In the genomic region with DNA sequence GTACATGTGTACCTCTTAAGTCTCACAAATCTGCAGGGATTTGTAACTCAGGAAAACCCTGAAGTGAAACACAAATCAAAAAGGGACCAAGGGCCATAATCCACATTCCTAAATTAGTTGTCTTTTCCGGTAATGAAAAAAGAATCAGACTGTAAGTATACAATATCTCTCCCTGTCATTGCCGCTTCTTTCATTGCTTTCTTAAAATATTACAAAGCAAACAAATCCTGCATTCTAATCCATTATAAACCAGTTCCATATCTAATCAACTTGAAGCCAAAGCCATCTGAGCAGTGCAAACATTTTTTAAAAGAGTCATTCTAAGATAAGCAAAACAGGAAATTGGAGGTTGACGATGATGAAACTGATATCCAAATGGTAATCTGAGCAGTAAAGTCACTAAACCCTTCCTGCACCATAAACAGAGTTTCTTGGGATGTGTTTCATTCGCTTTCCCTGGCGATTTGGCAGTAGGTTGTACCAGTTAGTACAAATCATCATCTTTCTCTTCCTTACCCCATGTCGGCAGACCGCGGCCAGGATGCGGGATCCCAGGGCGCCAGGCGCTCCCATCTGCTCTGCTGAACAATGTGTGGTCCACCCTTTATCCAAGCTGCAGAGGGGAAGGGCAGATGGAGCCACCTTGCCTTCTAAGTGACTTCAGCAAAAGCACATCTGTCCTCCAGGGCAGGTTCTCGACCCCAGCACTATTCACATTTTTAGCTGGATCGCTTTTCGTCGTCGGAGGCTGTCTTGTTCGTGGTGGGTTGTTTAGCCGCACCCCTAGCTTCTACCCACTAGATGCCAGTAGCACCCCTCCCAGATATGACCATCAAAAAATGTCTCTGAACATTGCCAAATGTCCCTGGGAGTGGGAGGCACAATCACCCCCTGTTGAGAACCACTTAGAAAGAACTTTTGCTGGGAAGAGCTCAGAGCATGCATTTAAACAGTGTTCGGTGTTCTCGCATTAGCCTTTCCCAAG, we compare ENCODE assay signal across 1 cellular context.
TF ChIP-seq lines count a peak whose summit lies in the region.

No MANE protein-coding gene starts in this region.

TF ChIP-seq in HEK293, 187 proteins besides CTCF, POLR2A, EP300 and RAD21 (continued from another document and continues in another):
- TF ChIP-seq, protein P1, sequence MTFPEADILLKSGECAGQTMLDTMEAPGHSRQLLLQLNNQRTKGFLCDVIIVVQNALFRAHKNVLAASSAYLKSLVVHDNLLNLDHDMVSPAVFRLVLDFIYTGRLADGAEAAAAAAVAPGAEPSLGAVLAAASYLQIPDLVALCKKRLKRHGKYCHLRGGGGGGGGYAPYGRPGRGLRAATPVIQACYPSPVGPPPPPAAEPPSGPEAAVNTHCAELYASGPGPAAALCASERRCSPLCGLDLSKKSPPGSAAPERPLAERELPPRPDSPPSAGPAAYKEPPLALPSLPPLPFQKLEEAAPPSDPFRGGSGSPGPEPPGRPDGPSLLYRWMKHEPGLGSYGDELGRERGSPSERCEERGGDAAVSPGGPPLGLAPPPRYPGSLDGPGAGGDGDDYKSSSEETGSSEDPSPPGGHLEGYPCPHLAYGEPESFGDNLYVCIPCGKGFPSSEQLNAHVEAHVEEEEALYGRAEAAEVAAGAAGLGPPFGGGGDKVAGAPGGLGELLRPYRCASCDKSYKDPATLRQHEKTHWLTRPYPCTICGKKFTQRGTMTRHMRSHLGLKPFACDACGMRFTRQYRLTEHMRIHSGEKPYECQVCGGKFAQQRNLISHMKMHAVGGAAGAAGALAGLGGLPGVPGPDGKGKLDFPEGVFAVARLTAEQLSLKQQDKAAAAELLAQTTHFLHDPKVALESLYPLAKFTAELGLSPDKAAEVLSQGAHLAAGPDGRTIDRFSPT (tag by site-specific recombination; IDR thresholded peaks at IDR 0.05): no peak
- TF ChIP-seq ZNF174 (tag by site-specific recombination; IDR thresholded peaks at IDR 0.05) (no peak), YY2 (tag by site-specific recombination; IDR thresholded peaks at IDR 0.05) (no peak), ZNF701 (tag by site-specific recombination; IDR thresholded peaks at IDR 0.05) (no peak), ZNF596 (tag by site-specific recombination; IDR thresholded peaks at IDR 0.05) (no peak), HOXD13 (CRISPR knock-in tag; IDR thresholded peaks at IDR 0.05; ENCODE audit: borderline replicate concordance) (no peak), ZBTB6 (tag by site-specific recombination; IDR thresholded peaks at IDR 0.05) (no peak), ZNF133 (tag by site-specific recombination; IDR thresholded peaks at IDR 0.05) (no peak), ZNF777 (tag by site-specific recombination; IDR thresholded peaks at IDR 0.05; ENCODE audit: borderline replicate concordance) (no peak), SETDB1 (IDR thresholded peaks at IDR 0.05; ENCODE audit: insufficient read length, low read length) (peak; percentile 37), ZNF239 (tag by site-specific recombination; IDR thresholded peaks at IDR 0.05) (no peak), ZNF354C (tag by site-specific recombination; IDR thresholded peaks at IDR 0.05; ENCODE audit: borderline replicate concordance, low read depth) (no peak), ZNF121 (tag by site-specific recombination; IDR thresholded peaks at IDR 0.05) (no peak), ZNF518A (tag by site-specific recombination; conservative IDR thresholded peaks at IDR 0.05; ENCODE audit: low read depth) (peak; percentile 36; the same call in 1 of the 2 replicates), ZNF544 (tag by site-specific recombination; IDR thresholded peaks at IDR 0.05) (no peak), OVOL3 (tag by site-specific recombination; IDR thresholded peaks at IDR 0.05) (peak; percentile 38; the same call in 1 of the 2 replicates), KLF1 (tag by site-specific recombination; IDR thresholded peaks at IDR 0.05) (no peak), ZNF423 (tag by site-specific recombination; IDR thresholded peaks at IDR 0.05) (0 out of 2 replicates have a peak, but pooled peaks have one; percentile 10), ZNF311 (tag by site-specific recombination; IDR thresholded peaks at IDR 0.05; ENCODE audit: borderline replicate concordance) (no peak), ZNF558 (tag by site-specific recombination; IDR thresholded peaks at IDR 0.05) (no peak), ZNF529 (tag by site-specific recombination; IDR thresholded peaks at IDR 0.05; ENCODE audit: insufficient replicate concordance) (no peak), FEZF1 (tag by site-specific recombination; IDR thresholded peaks at IDR 0.05) (peak; percentile 89), ZNF10 (tag by site-specific recombination; IDR thresholded peaks at IDR 0.05) (no peak), ZFP37 (tag by site-specific recombination; IDR thresholded peaks at IDR 0.05) (no peak), ZNF658 (tag by site-specific recombination; IDR thresholded peaks at IDR 0.05) (no peak), ZNF114 (tag by site-specific recombination; IDR thresholded peaks at IDR 0.05) (no peak), ZNF654 (tag by site-specific recombination; IDR thresholded peaks at IDR 0.05; ENCODE audit: low read depth) (no peak), ZNF792 (tag by site-specific recombination; IDR thresholded peaks at IDR 0.05) (no peak), YY1 (tag by site-specific recombination; IDR thresholded peaks at IDR 0.05) (no peak), ZNF560 (tag by site-specific recombination; IDR thresholded peaks at IDR 0.05; ENCODE audit: borderline replicate concordance) (no peak), ZNF571 (tag by site-specific recombination; IDR thresholded peaks at IDR 0.05) (no peak), ZNF624 (tag by site-specific recombination; IDR thresholded peaks at IDR 0.05) (no peak), ZNF433 (tag by site-specific recombination; IDR thresholded peaks at IDR 0.05; ENCODE audit: low read depth) (no peak), ZSCAN4 (tag by site-specific recombination; IDR thresholded peaks at IDR 0.05) (no peak), ZNF24 (tag by site-specific recombination; IDR thresholded peaks at IDR 0.05) (no peak), ZNF843 (tag by site-specific recombination; IDR thresholded peaks at IDR 0.05) (no peak), ZNF132 (tag by site-specific recombination; IDR thresholded peaks at IDR 0.05; ENCODE audit: borderline replicate concordance) (no peak), ZNF366 (tag by site-specific recombination; conservative IDR thresholded peaks at IDR 0.05) (no peak), ZNF23 (tag by site-specific recombination; IDR thresholded peaks at IDR 0.05; ENCODE audit: borderline replicate concordance) (no peak)
- TF ChIP-seq, protein P2, sequence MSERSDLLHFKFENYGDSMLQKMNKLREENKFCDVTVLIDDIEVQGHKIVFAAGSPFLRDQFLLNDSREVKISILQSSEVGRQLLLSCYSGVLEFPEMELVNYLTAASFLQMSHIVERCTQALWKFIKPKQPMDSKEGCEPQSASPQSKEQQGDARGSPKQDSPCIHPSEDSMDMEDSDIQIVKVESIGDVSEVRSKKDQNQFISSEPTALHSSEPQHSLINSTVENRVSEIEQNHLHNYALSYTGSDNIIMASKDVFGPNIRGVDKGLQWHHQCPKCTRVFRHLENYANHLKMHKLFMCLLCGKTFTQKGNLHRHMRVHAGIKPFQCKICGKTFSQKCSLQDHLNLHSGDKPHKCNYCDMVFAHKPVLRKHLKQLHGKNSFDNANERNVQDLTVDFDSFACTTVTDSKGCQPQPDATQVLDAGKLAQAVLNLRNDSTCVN (tag by site-specific recombination; optimal IDR thresholded peaks at IDR 0.05): no peak
- TF ChIP-seq, protein P3, sequence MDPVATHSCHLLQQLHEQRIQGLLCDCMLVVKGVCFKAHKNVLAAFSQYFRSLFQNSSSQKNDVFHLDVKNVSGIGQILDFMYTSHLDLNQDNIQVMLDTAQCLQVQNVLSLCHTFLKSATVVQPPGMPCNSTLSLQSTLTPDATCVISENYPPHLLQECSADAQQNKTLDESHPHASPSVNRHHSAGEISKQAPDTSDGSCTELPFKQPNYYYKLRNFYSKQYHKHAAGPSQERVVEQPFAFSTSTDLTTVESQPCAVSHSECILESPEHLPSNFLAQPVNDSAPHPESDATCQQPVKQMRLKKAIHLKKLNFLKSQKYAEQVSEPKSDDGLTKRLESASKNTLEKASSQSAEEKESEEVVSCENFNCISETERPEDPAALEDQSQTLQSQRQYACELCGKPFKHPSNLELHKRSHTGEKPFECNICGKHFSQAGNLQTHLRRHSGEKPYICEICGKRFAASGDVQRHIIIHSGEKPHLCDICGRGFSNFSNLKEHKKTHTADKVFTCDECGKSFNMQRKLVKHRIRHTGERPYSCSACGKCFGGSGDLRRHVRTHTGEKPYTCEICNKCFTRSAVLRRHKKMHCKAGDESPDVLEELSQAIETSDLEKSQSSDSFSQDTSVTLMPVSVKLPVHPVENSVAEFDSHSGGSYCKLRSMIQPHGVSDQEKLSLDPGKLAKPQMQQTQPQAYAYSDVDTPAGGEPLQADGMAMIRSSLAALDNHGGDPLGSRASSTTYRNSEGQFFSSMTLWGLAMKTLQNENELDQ (tag by site-specific recombination; IDR thresholded peaks at IDR 0.05; ENCODE audit: low read depth): no peak
- TF ChIP-seq, protein P4, sequence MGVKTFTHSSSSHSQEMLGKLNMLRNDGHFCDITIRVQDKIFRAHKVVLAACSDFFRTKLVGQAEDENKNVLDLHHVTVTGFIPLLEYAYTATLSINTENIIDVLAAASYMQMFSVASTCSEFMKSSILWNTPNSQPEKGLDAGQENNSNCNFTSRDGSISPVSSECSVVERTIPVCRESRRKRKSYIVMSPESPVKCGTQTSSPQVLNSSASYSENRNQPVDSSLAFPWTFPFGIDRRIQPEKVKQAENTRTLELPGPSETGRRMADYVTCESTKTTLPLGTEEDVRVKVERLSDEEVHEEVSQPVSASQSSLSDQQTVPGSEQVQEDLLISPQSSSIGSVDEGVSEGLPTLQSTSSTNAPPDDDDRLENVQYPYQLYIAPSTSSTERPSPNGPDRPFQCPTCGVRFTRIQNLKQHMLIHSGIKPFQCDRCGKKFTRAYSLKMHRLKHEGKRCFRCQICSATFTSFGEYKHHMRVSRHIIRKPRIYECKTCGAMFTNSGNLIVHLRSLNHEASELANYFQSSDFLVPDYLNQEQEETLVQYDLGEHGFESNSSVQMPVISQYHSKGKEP (tag by site-specific recombination; IDR thresholded peaks at IDR 0.05): peak; percentile 36; the same call in 1 of the 2 replicates
- TF ChIP-seq, protein P5, sequence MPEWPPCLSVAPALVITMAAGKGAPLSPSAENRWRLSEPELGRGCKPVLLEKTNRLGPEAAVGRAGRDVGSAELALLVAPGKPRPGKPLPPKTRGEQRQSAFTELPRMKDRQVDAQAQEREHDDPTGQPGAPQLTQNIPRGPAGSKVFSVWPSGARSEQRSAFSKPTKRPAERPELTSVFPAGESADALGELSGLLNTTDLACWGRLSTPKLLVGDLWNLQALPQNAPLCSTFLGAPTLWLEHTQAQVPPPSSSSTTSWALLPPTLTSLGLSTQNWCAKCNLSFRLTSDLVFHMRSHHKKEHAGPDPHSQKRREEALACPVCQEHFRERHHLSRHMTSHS (tag by site-specific recombination; IDR thresholded peaks at IDR 0.05): no peak
